In the genomic region with DNA sequence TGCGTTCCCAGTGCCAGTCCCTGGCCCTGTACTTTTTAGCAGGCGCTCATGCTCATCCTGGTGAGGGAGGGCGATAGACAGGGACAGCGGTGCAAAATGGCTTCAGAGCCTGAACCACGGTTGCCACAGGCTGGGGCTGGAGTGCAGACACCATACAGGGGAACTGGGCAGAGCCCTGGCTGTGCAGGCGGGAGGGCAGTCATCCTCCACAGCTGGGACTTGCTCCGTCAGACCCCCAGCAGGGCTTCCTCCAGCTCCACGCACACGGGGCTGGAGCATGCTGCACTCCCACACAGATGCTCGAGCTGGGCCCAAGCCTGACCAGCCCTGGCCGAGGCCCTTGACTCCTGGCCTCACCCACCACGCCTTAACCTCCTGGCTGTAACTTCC, we compare ENCODE assay signal across 34 cellular contexts. TPM values are rescaled to one million over a fixed set of nuclear protein-coding genes. Genes with fewer than 3 reads are reported as not detected.
DNase-seq lines count a peak whose midpoint lies in the region; ATAC-seq, FAIRE-seq and TF ChIP-seq lines count a peak whose summit lies in the region.
"Had no signal": no experiment of that assay in that cellular context is flagged by ENCODE, and none has a peak within 500 bp of the region (broad histone marks: within the 10 kb centered on the region; RNA-seq: fewer than 3 reads in every experiment).

No MANE protein-coding gene starts in this region.

- H3K27me3 ChIP-seq in H9 (ENCODE audit: insufficient read depth, low read length) = no peaks in the 10 kb centered on the region
- no peaks in the 10 kb centered on the region for H3K27me3 ChIP-seq in lower lobe of right lung (ENCODE audit: low read depth)
- H3K27me3 ChIP-seq: brain microvascular endothelial cell, testis had no signal

- no peak overlapping the region for H3K27ac ChIP-seq in H9 (ENCODE audit: insufficient read length, low read depth, low read length)
- H3K27ac ChIP-seq in lower lobe of right lung = no peak overlapping the region
- H3K27ac ChIP-seq: brain microvascular endothelial cell, testis had no signal

- H3K4me3 Mint-ChIP-seq in H9 = no peak overlapping the region
- H3K4me3 Mint-ChIP-seq in central memory CD8-positive, alpha-beta T cell = no peak overlapping the region
- H3K4me3 Mint-ChIP-seq in stimulated activated memory B cell treated with anti-CD40 and anti-IgM and Interleukin-4, amounts not matched to agents 10 μg/mL and 1 μg/mL and 100 μg/mL, for 72 hours = no peak overlapping the region
- H3K4me3 Mint-ChIP-seq: activated T-cell treated with anti-CD3 and anti-CD28 coated beads, Interleukin-2, amount 50 U/mL, for 24 hours; HFFc6; T-helper 2 cell treated with Interferon-gamma antibody and Interleukin-4, amounts not matched to agents 5 μg/mL and 100 μg/mL, for 36 hours had no signal

- no peak overlapping the region for H2AFZ ChIP-seq in H9 (ENCODE audit: low read length)

- H2AK5ac ChIP-seq in H9 (ENCODE audit: insufficient read length, low read length) = no peak overlapping the region

- DNase-seq in H9 = no peak
- DNase-seq in central memory CD8-positive, alpha-beta T cell (ENCODE audit: low spot score in 2 of 2) = no peak
- DNase-seq in lower lobe of right lung = no peak
- no peak for DNase-seq in GM12891 (ENCODE audit: insufficient read length, low spot score)
- no peak for DNase-seq in activated CD4-positive, CD25-positive, alpha-beta regulatory T cell treated with anti-CD3 and anti-CD28 coated beads, Interleukin-2, amount 50 U/mL, for 72 hours
- DNase-seq in SKM-1 treated with dmso at 0.1 percent for 144 hours (lab: John Stamatoyannopoulos, UW; ENCODE audit: unreplicated experiment) = no peak
- DNase-seq: activated CD4-positive, alpha-beta T cell treated with anti-CD3 and anti-CD28 coated beads for 48 hours; activated gamma-delta T cell treated with Interleukin-2 at 50 U/mL for 16 hours; activated T-cell treated with anti-CD3 and anti-CD28 coated beads, Interleukin-2, amount 50 U/mL, for 24 hours; brain microvascular endothelial cell; DMS53; head of caudate nucleus; HFFc6; Karpas-422; MV-4-11; NCI-H1436 treated with DMSO at 0.1 percent for 48 hours; NCI-H2107; NCI-H446; occipital lobe; stimulated activated CD4-positive, alpha-beta T cell treated with anti-CD3 and anti-CD28 coated beads, Interleukin-15, amount 100 ng/mL, for 24 hours; stimulated activated naive CD8-positive, alpha-beta T cell treated with anti-CD3 and anti-CD28 coated beads, Interleukin-15, Interleukin-2, amounts not matched to agents 100 U/mL and 50 U/mL, for 24 hours; testis had no signal

- no peak overlapping the region for H3K18ac ChIP-seq in H9 (ENCODE audit: insufficient read length, low read depth, low read length)

- peaks cover 20% of the 10 kb centered on the region for H3K36me3 ChIP-seq in lower lobe of right lung

- H3K9ac ChIP-seq in H9 (ENCODE audit: extremely low read depth, insufficient read length, low read length) = no peak overlapping the region

- H3K23ac ChIP-seq in H9 (ENCODE audit: insufficient read length, low read depth, low read length) = no peak overlapping the region

- no peak overlapping the region for H4K91ac ChIP-seq in H9 (ENCODE audit: insufficient read length, low read depth, low read length)

- H4K5ac ChIP-seq in H9 (ENCODE audit: insufficient read length, low read depth, low read length) = no peak overlapping the region

- no peak overlapping the region for H2BK120ac ChIP-seq in H9 (ENCODE audit: low read depth, low read length, poor library complexity, severe bottlenecking)

- H3K27me3 Mint-ChIP-seq in H9 (ENCODE audit: low read depth) = peaks cover 1% of the 10 kb centered on the region; the same call in 1 of the 2 replicates
- H3K27me3 Mint-ChIP-seq in central memory CD8-positive, alpha-beta T cell = no peaks in the 10 kb centered on the region
- no peaks in the 10 kb centered on the region for H3K27me3 Mint-ChIP-seq in stimulated activated memory B cell treated with anti-CD40 and anti-IgM and Interleukin-4, amounts not matched to agents 10 μg/mL and 1 μg/mL and 100 μg/mL, for 72 hours
- H3K27me3 Mint-ChIP-seq: activated T-cell treated with anti-CD3 and anti-CD28 coated beads, Interleukin-2, amount 50 U/mL, for 24 hours had no signal

- TF ChIP-seq POLR2A in GM12891 (IDR thresholded peaks at IDR 0.05; ENCODE audit: low read depth, low read length) = no peak

- peaks cover 15% of the 10 kb centered on the region; the same call in 1 of the 2 replicates for H3K79me2 ChIP-seq in H9 (ENCODE audit: insufficient read depth, low read length)

- H3K9me3 ChIP-seq in H9 (ENCODE audit: control insufficient read depth, low read depth, low read length) (no peaks in the 10 kb centered on the region), lower lobe of right lung (no peaks in the 10 kb centered on the region)
- H3K9me3 ChIP-seq: testis had no signal

- no peak overlapping the region for H2BK12ac ChIP-seq in H9 (ENCODE audit: insufficient read length, low read depth, low read length)

- H3K23me2 ChIP-seq in H9 (ENCODE audit: insufficient read length, low read depth, low read length, poor library complexity, severe bottlenecking) = no peaks in the 10 kb centered on the region

- no peak overlapping the region for H4K8ac ChIP-seq in H9 (replicated peaks; ENCODE audit: insufficient read length, low read depth, low read length)

- FAIRE-seq in GM12891 (lab: Jason Lieb, UNC) = no peak
- FAIRE-seq: G401.6, GM19239 had no signal

- H3K27ac Mint-ChIP-seq in H9 = peak overlapping the region; percentile 35 to 89 (median 39); a peak in 3 of 7 replicates
- H3K27ac Mint-ChIP-seq in central memory CD8-positive, alpha-beta T cell (ENCODE audit: low read depth) = peak overlapping the region; percentile 47
- peak overlapping the region; percentile 55 for H3K27ac Mint-ChIP-seq in stimulated activated memory B cell treated with anti-CD40 and anti-IgM and Interleukin-4, amounts not matched to agents 10 μg/mL and 1 μg/mL and 100 μg/mL, for 72 hours
- H3K27ac Mint-ChIP-seq: activated T-cell treated with anti-CD3 and anti-CD28 coated beads, Interleukin-2, amount 50 U/mL, for 24 hours; HFFc6; T-helper 2 cell treated with Interferon-gamma antibody and Interleukin-4, amounts not matched to agents 5 μg/mL and 100 μg/mL, for 36 hours had no signal

- no peaks in the 10 kb centered on the region for H3K9me3 Mint-ChIP-seq in H9
- H3K9me3 Mint-ChIP-seq in central memory CD8-positive, alpha-beta T cell = no peaks in the 10 kb centered on the region
- no peaks in the 10 kb centered on the region for H3K9me3 Mint-ChIP-seq in stimulated activated memory B cell treated with anti-CD40 and anti-IgM and Interleukin-4, amounts not matched to agents 10 μg/mL and 1 μg/mL and 100 μg/mL, for 72 hours
- H3K9me3 Mint-ChIP-seq: activated T-cell treated with anti-CD3 and anti-CD28 coated beads, Interleukin-2, amount 50 U/mL, for 24 hours; HFFc6; T-helper 2 cell treated with Interferon-gamma antibody and Interleukin-4, amounts not matched to agents 5 μg/mL and 100 μg/mL, for 36 hours had no signal

- H2BK20ac ChIP-seq in H9 (ENCODE audit: low read depth, low read length, poor library complexity, severe bottlenecking) = no peak overlapping the region

- H3K4ac ChIP-seq in H9 (ENCODE audit: low read depth, low read length) = no peak overlapping the region

- H2BK15ac ChIP-seq in H9 (ENCODE audit: low read depth, low read length) = no peak overlapping the region

- no peak overlapping the region for H3K56ac ChIP-seq in H9 (ENCODE audit: insufficient read length, low read depth, low read length)

- ATAC-seq in central memory CD8-positive, alpha-beta T cell (replicated peaks; ENCODE audit: extremely low read depth, poor library complexity, severe bottlenecking) = no peak
- peak; percentile 11 to 14 for ATAC-seq in lower lobe of right lung
- ATAC-seq in stimulated activated memory B cell treated with anti-CD40 and anti-IgM and Interleukin-4, amounts not matched to agents 10 μg/mL and 1 μg/mL and 100 μg/mL, for 72 hours = no peak
- ATAC-seq in HG03378 (IDR thresholded peaks at IDR 0.05; ENCODE audit: unreplicated experiment) = no peak
- ATAC-seq: Right ventricle myocardium inferior; stimulated activated naive CD8-positive, alpha-beta T cell treated with anti-CD3 and anti-CD28 coated beads, Interleukin-15, Interleukin-2, amounts not matched to agents 100 U/mL and 50 U/mL, for 24 hours had no signal

- no peak overlapping the region; the same call in 1 of the 2 replicates for H3K14ac ChIP-seq in H9 (ENCODE audit: insufficient read depth, low read length)

- no peaks in the 10 kb centered on the region for H3K79me1 ChIP-seq in H9 (ENCODE audit: insufficient read depth, low read depth, low read length, poor library complexity, severe bottlenecking)

- H2BK5ac ChIP-seq in H9 (ENCODE audit: insufficient read length, low read length) = peak overlapping the region; percentile 47

- H3K4me2 ChIP-seq in H9 (ENCODE audit: insufficient read depth, insufficient read length, low read length) = no peak overlapping the region

- no peak overlapping the region for H3T11ph ChIP-seq in H9 (ENCODE audit: low read length)

- peaks cover 35 to 53% (median 46%) of the 10 kb centered on the region in 3 experiments for H3K36me3 Mint-ChIP-seq in H9 (ENCODE audit: insufficient read depth in 1 of 3, low read depth in 3 of 3)
- peaks cover 7% of the 10 kb centered on the region for H3K36me3 Mint-ChIP-seq in central memory CD8-positive, alpha-beta T cell (ENCODE audit: insufficient read depth)
- H3K36me3 Mint-ChIP-seq in stimulated activated memory B cell treated with anti-CD40 and anti-IgM and Interleukin-4, amounts not matched to agents 10 μg/mL and 1 μg/mL and 100 μg/mL, for 72 hours = peaks cover 57% of the 10 kb centered on the region

- TF ChIP-seq CTCF in H9 (conservative IDR thresholded peaks at IDR 0.05) (no peak), lower lobe of right lung (IDR thresholded peaks at IDR 0.05) (no peak)

- no peaks in the 10 kb centered on the region for H4K20me1 ChIP-seq in H9 (ENCODE audit: control insufficient read depth, insufficient read depth, insufficient read length)

- H3K4me3 ChIP-seq in lower lobe of right lung = no peak overlapping the region
- H3K4me3 ChIP-seq: testis had no signal

- H3K4me1 ChIP-seq in H9 (ENCODE audit: insufficient read depth, low read length) = no peaks in the 10 kb centered on the region
- H3K4me1 ChIP-seq in lower lobe of right lung = no peaks in the 10 kb centered on the region

- 0 out of 4 replicates have a peak, but pooled peaks cover 0 to 4% of the 10 kb centered on the region in 2 experiments for H3K4me1 Mint-ChIP-seq in H9
- H3K4me1 Mint-ChIP-seq in central memory CD8-positive, alpha-beta T cell = peaks cover 26% of the 10 kb centered on the region
- H3K4me1 Mint-ChIP-seq in stimulated activated memory B cell treated with anti-CD40 and anti-IgM and Interleukin-4, amounts not matched to agents 10 μg/mL and 1 μg/mL and 100 μg/mL, for 72 hours = peaks cover 40% of the 10 kb centered on the region

- intact Hi-C loops in lower lobe of right lung (cut with DNase I) = no loop called here

- no CpG with 5 or more reads among the region's 12 CpGs for WGBS in H9 (ENCODE audit: extremely low coverage, insufficient read length, low lambda C conversion rate)

RNA-seq across cellular contexts. Expression of a gene that starts 23.7 kb away (rescaled TPM):
- total RNA-seq in H9 (2021) (109 and 111 TPM in 2 replicates), lower lobe of right lung (47.0 TPM)
- polyA plus RNA-seq in GM12891 (2012; ENCODE audit: low read depth, missing spikeins) = 85.5 TPM

RNA-seq across cellular contexts. Expression of a gene that starts 49.8 kb away (rescaled TPM):
- not detected in 2 replicates for total RNA-seq in H9 (2021)
- total RNA-seq in lower lobe of right lung = not detected
- polyA plus RNA-seq in GM12891 (2012; ENCODE audit: low read depth, missing spikeins) = 0.73 TPM
- total RNA-seq: chondrocyte, epithelial cell of proximal tubule, fibroblast of villous mesenchyme, HFFc6, kidney epithelial cell, lung microvascular endothelial cell, occipital lobe, Right ventricle myocardium inferior, testis had no signal

RNA-seq across cellular contexts. Expression of a gene that starts 58.8 kb away (rescaled TPM):
- total RNA-seq in H9 (2021) (0.31 and 0.83 TPM in 2 replicates), lower lobe of right lung (not detected)
- polyA plus RNA-seq in GM12891 (2012; ENCODE audit: low read depth, missing spikeins) = 0.08 TPM
- total RNA-seq: fibroblast of villous mesenchyme, HFFc6, kidney epithelial cell, lung microvascular endothelial cell, occipital lobe, pulmonary artery endothelial cell had no signal

Comparison
In these comparisons a context has a peak if more than half of its experiments do, and no peak if none do; other contexts are left out.
1. ATAC-seq: peak in lower lobe of right lung (2 of 2); none in central memory CD8-positive, alpha-beta T cell (single experiment), stimulated activated memory B cell treated with anti-CD40 and anti-IgM and Interleukin-4, amounts not matched to agents 10 μg/mL and 1 μg/mL and 100 μg/mL, for 72 hours (single experiment) and HG03378 (single experiment).
2. Peak in every context shown above with its lines, with median percentiles within 50 percentile points of each other: H3K27ac Mint-ChIP-seq.